ENCODE assay signal across 1 cellular context in genomic region chr22:17349172-17349571, GRCh38.
TF ChIP-seq lines count a peak whose summit lies in the region.

No MANE protein-coding gene starts in this region.

TF ChIP-seq in A549, 52 proteins besides CTCF, POLR2A, EP300 and RAD21 (continued from another document):
- no peak for TF ChIP-seq BCL3 (IDR thresholded peaks at IDR 0.05)
- TF ChIP-seq ZC3H11A (IDR thresholded peaks at IDR 0.05) = no peak
- no peak for TF ChIP-seq KDM5A (IDR thresholded peaks at IDR 0.05)
- TF ChIP-seq ZSCAN20 (CRISPR knock-in tag; IDR thresholded peaks at IDR 0.05) = no peak
- no peak for TF ChIP-seq FOSL2 (IDR thresholded peaks at IDR 0.05)
- no peak for TF ChIP-seq FOSL2 (CRISPR knock-in tag; IDR thresholded peaks at IDR 0.05)
- no peak for TF ChIP-seq ZFP36 (IDR thresholded peaks at IDR 0.05; ENCODE audit: borderline replicate concordance, partially characterized antibody)
- no peak for TF ChIP-seq NR3C1 (IDR thresholded peaks at IDR 0.05)
- no peak for TF ChIP-seq RFX5 (IDR thresholded peaks at IDR 0.05)
- TF ChIP-seq MAZ (IDR thresholded peaks at IDR 0.05; ENCODE audit: borderline replicate concordance, low read depth, low read length) = no peak
- TF ChIP-seq CHD2 (IDR thresholded peaks at IDR 0.05; ENCODE audit: low read length, partially characterized antibody) = no peak
- no peak for TF ChIP-seq SMC3 (IDR thresholded peaks at IDR 0.05)
- no peak for TF ChIP-seq E2F6 (IDR thresholded peaks at IDR 0.05; ENCODE audit: borderline replicate concordance, low read depth)
- no peak for TF ChIP-seq MYC (IDR thresholded peaks at IDR 0.05; ENCODE audit: borderline replicate concordance, low read length)
